ENCODE assay signal across 11 cellular contexts in genomic region chr14:101442451-101442850, GRCh38.
DNase-seq lines count a peak whose midpoint lies in the region; ATAC-seq and TF ChIP-seq lines count a peak whose summit lies in the region.
"Had no signal": no experiment of that assay in that cellular context is flagged by ENCODE, and none has a peak within 500 bp of the region (broad histone marks: within the 10 kb centered on the region; RNA-seq: fewer than 3 reads in every experiment).

No MANE protein-coding gene starts in this region.

- no peak for ATAC-seq in HG03135 (IDR thresholded peaks at IDR 0.05; ENCODE audit: unreplicated experiment)

- no peak overlapping the region for H3K27ac ChIP-seq in thyroid gland

- no peak for TF ChIP-seq POLR2A in thyroid gland (IDR thresholded peaks at IDR 0.05)

- no peak overlapping the region for H3K4me3 ChIP-seq in thyroid gland (replicated peaks in 1 of 3)

- peak; percentile 2 for DNase-seq in KBM-7
- peak; percentile 18 to 24 for DNase-seq in activated CD8-positive, alpha-beta memory T cell treated with anti-CD3 and anti-CD28 coated beads for 1 hour (ENCODE audit: extremely low read depth in 1 of 2, low read depth in 1 of 2)
- DNase-seq in central memory CD4-positive, alpha-beta T cell: peak; percentile 78
- peak; percentile 21 for DNase-seq in stimulated activated CD8-positive, alpha-beta memory T cell treated with anti-CD3 and anti-CD28 coated beads, Interleukin-12 subunit alpha, Interleukin-12 subunit beta, amount 100 ng/mL, for 1 hour (ENCODE audit: low read depth)
- no peak for DNase-seq in G401 (ENCODE audit: low spot score)
- DNase-seq in thyroid gland: no peak
- DNase-seq in NCI-H128 (lab: John Stamatoyannopoulos, UW; ENCODE audit: unreplicated experiment): no peak
- DNase-seq: NCI-H2081 treated with DMSO at 0.1 percent for 48 hours, retina, SW 1271 had no signal

- no peaks in the 10 kb centered on the region for H3K27me3 ChIP-seq in thyroid gland

- in situ Hi-C loops in KBM-7 (cut with MboI; ENCODE audit: low pct_unique_long_range_greater_than_20kb, low sequenced_read_pairs) (no loop called here), G401 (cut with HindIII; ENCODE audit: low sequenced_read_pairs) (no loop called here)

- TF ChIP-seq CTCF in thyroid gland (IDR thresholded peaks at IDR 0.05): no peak

- 88 to 94% methylated on average over 20 to 21 of the region's 21 CpGs for WGBS in thyroid gland, 2 donors

- H3K36me3 ChIP-seq in thyroid gland: no peaks in the 10 kb centered on the region

- intact Hi-C loops in thyroid gland (cut with DNase I): no loop called here

- H3K4me1 ChIP-seq in thyroid gland: no peaks in the 10 kb centered on the region

- H3K9me3 ChIP-seq in thyroid gland: no peaks in the 10 kb centered on the region

Comparison
In these comparisons a context has a peak if more than half of its experiments do, and no peak if none do; other contexts are left out.
1. DNase-seq: peak in KBM-7 (single experiment), activated CD8-positive, alpha-beta memory T cell treated with anti-CD3 and anti-CD28 coated beads for 1 hour (2 of 2), central memory CD4-positive, alpha-beta T cell (single experiment) and stimulated activated CD8-positive, alpha-beta memory T cell treated with anti-CD3 and anti-CD28 coated beads, Interleukin-12 subunit alpha, Interleukin-12 subunit beta, amount 100 ng/mL, for 1 hour (single experiment); none in G401 (single experiment), thyroid gland (0 of 2) and NCI-H128 (single experiment).